In the genomic region with DNA sequence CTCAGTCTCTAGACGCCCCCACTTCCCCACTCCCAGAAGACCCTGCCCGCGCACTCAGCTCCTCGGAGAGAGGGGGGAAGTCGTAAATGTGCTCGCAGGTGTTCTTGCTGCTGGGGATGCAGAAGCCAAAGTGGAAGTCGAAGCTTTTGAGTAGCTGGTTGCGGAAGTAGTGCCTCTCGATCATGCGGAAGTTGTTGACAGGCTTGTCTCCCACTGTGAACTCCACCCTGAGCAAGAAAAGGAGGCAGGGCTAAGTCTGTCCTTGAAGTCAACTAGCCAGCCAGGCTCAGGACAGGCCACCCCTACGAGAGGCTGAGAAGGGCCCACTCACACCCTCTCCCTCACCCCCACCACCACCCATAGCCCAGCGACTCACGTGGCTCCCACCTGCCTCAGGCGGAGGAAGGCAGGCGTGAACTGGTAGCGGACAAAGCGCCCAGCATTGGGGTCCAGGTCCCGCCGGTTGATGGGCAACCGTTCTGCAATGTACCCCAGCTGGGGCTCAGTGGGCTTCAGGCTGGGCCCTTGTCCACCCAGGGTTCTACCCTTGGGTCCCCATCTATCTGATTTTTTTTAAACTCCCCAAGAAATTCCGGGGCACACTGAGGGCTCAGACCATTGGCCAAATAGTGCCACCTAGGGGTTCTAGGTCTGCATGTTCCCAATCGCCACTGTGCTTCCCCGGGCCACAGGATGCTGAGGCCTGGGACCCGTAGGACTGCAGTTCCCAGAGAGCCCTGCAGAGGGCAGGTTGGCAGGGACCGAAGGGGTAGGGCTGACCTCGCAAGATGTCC, we compare ENCODE assay signal across 8 cellular contexts.
DNase-seq lines count a peak whose midpoint lies in the region; ATAC-seq lines count a peak whose summit lies in the region.

No MANE protein-coding gene starts in this region.

- peak; percentile 41 for ATAC-seq in GM21576 (IDR thresholded peaks at IDR 0.05; ENCODE audit: unreplicated experiment)

- DNase-seq in DMS 273 (lab: John Stamatoyannopoulos, UW; ENCODE audit: unreplicated experiment) (peak; percentile 90), NCI-H524 treated with DMSO at 0.1 percent for 48 hours (lab: John Stamatoyannopoulos, UW) (peak; percentile 47), medulla oblongata (ENCODE audit: extremely low spot score) (peak; percentile 79), DMS79 treated with DMSO at 0.1 percent for 48 hours (lab: John Stamatoyannopoulos, UW) (no peak)
- peak; percentile 84 to 90 for DNase-seq in activated CD4-positive, alpha-beta T cell treated with anti-CD3 and anti-CD28 coated beads, Interleukin-2, amount 50 U/mL, for 48 hours
- DNase-seq in effector CD4-positive, alpha-beta T cell, result peak; percentile 28
- peak; percentile 68 for DNase-seq in stimulated activated CD8-positive, alpha-beta memory T cell treated with anti-CD3 and anti-CD28 coated beads, Interleukin-2, amount 100 ng/mL, for 48 hours (ENCODE audit: low read depth in 2 of 2)
